11 cellular contexts compared by ENCODE assay signal in genomic region chr18:76519156-76519549, GRCh38. TPM values are rescaled to one million over a fixed set of nuclear protein-coding genes. Genes with fewer than 3 reads are reported as not detected.
A peak's percentile ranks its signal among the peaks of the same experiment; 100 is the strongest.
DNase-seq lines count a peak whose midpoint lies in the region; ATAC-seq and TF ChIP-seq lines count a peak whose summit lies in the region.
"Had no signal": no experiment of that assay in that cellular context is flagged by ENCODE, and none has a peak within 500 bp of the region (broad histone marks: within the 10 kb centered on the region; RNA-seq: fewer than 3 reads in every experiment).

No MANE protein-coding gene starts in this region.

- H3K4me3 Mint-ChIP-seq in progenitor cell of endocrine pancreas (ENCODE audit: low read depth) = peak overlapping the region; percentile 77

- TF ChIP-seq CTCF in gastroesophageal sphincter (IDR thresholded peaks at IDR 0.05) (no peak), progenitor cell of endocrine pancreas (IDR thresholded peaks at IDR 0.05; ENCODE audit: unreplicated experiment) (no peak)

- H3K9me3 Mint-ChIP-seq in progenitor cell of endocrine pancreas (ENCODE audit: low read depth) = no peaks in the 10 kb centered on the region

- H3K36me3 ChIP-seq in NT2/D1 (ENCODE audit: insufficient read depth, insufficient read length, low read length) = no peaks in the 10 kb centered on the region
- H3K36me3 ChIP-seq in gastroesophageal sphincter = no peaks in the 10 kb centered on the region

- H3K27me3 ChIP-seq in NT2/D1 (ENCODE audit: insufficient read depth, insufficient read length) (peaks cover 7% of the 10 kb centered on the region), gastroesophageal sphincter (no peaks in the 10 kb centered on the region)

- H3K4me1 Mint-ChIP-seq in progenitor cell of endocrine pancreas (ENCODE audit: low read depth) = peaks cover 38% of the 10 kb centered on the region

- TF ChIP-seq POLR2A in gastroesophageal sphincter (IDR thresholded peaks at IDR 0.05) = no peak
- TF ChIP-seq POLR2A in GM18505 (IDR thresholded peaks at IDR 0.05; ENCODE audit: borderline replicate concordance, extremely low read depth, insufficient read depth, insufficient read length) = no peak

- peak overlapping the region; percentile 3 to 75 (median 64) for H3K27ac ChIP-seq in gastroesophageal sphincter

- WGBS in gastroesophageal sphincter (ENCODE audit: low coverage in 1 of 2), 2 donors = 36 to 62% methylated on average over 11 of the region's 11 CpGs

- H3K36me3 Mint-ChIP-seq in progenitor cell of endocrine pancreas (ENCODE audit: insufficient read depth) = no peaks in the 10 kb centered on the region

- DNase-seq in NT2/D1 (ENCODE audit: low read depth, low spot score) (no peak), progenitor cell of endocrine pancreas (ENCODE audit: low spot score, unreplicated experiment) (no peak), iPS-NIHi11 (ENCODE audit: low spot score) (no peak)
- DNase-seq: midbrain; stimulated activated CD8-positive, alpha-beta memory T cell treated with anti-CD3 and anti-CD28 coated beads, Interleukin-4, amount 100 ng/mL, for 48 hours had no signal

- H3K27me3 Mint-ChIP-seq in progenitor cell of endocrine pancreas = no peaks in the 10 kb centered on the region

- H3K9ac ChIP-seq in NT2/D1 (ENCODE audit: insufficient read length, low read depth) = peak overlapping the region; percentile 32

- no peaks in the 10 kb centered on the region for H3K4me1 ChIP-seq in NT2/D1 (ENCODE audit: insufficient read depth, insufficient read length)
- peaks cover 0 to 17% (median 0%) of the 10 kb centered on the region in 3 donors for H3K4me1 ChIP-seq in gastroesophageal sphincter

- TF ChIP-seq EP300 in gastroesophageal sphincter (IDR thresholded peaks at IDR 0.05) = no peak

- H3K4me3 ChIP-seq in NT2/D1 (ENCODE audit: insufficient read length, low read depth) (peak overlapping the region; percentile 38), gastroesophageal sphincter (peak overlapping the region; percentile 4 to 43)
- H3K4me3 ChIP-seq: K562 had no signal

- H3K9me3 ChIP-seq in NT2/D1 (ENCODE audit: insufficient read depth, low read length) = no peaks in the 10 kb centered on the region
- H3K9me3 ChIP-seq in gastroesophageal sphincter = no peaks in the 10 kb centered on the region

- ATAC-seq in GM19395 (IDR thresholded peaks at IDR 0.05; ENCODE audit: unreplicated experiment) (peak; percentile 21), gastroesophageal sphincter (no peak), GM18861 (IDR thresholded peaks at IDR 0.05; ENCODE audit: unreplicated experiment) (no peak), SK-N-SH treated with all-trans-retinoic acid at 6 μM for 48 hours (no peak), GM18505 (IDR thresholded peaks at IDR 0.05; ENCODE audit: unreplicated experiment) (no peak)
- ATAC-seq: K562 had no signal

- peak overlapping the region; percentile 84 for H3K27ac Mint-ChIP-seq in progenitor cell of endocrine pancreas

TF ChIP-seq in SK-N-SH treated with all-trans-retinoic acid at 6 μM for 48 hours, 23 proteins besides CTCF, POLR2A, EP300 and RAD21:
- TF ChIP-seq CSRNP3 (CRISPR knock-in tag; IDR thresholded peaks at IDR 0.05) (no peak), PATZ1 (CRISPR knock-in tag; IDR thresholded peaks at IDR 0.05; ENCODE audit: borderline replicate concordance) (no peak), RARB (CRISPR knock-in tag; IDR thresholded peaks at IDR 0.05) (no peak), SNAI2 (CRISPR knock-in tag; IDR thresholded peaks at IDR 0.05) (no peak)

RNA-seq across cellular contexts. Expression of gene ZNF516, which starts 24.1 kb away (rescaled TPM):
- 10 to 100 TPM; 17.8 to 43.8 (median 29.9) TPM for total RNA-seq in gastroesophageal sphincter
- total RNA-seq in progenitor cell of endocrine pancreas = 106 and 108 TPM in 2 replicates
